24 cellular contexts compared by ENCODE assay signal in genomic region chr5:170390472-170390871, GRCh38. TPM values are rescaled to one million over a fixed set of nuclear protein-coding genes. Genes with fewer than 3 reads are reported as not detected.
"Had no signal": no experiment of that assay in that cellular context is flagged by ENCODE, and none has a peak within 500 bp of the region (broad histone marks: within the 10 kb centered on the region; RNA-seq: fewer than 3 reads in every experiment).

No MANE protein-coding gene starts in this region.

- H3K36me3 ChIP-seq: heart left ventricle, lower lobe of right lung, neutrophil had no signal

- H3K9me3 Mint-ChIP-seq: activated CD4-positive, alpha-beta T cell treated with anti-CD3 and anti-CD28 coated beads, Interleukin-2, amount 10 ng/mL, durations not matched to agents 7 days and 5 days; activated naive CD8-positive, alpha-beta T cell treated with anti-CD3 and anti-CD28 coated beads for 36 hours; activated T-cell treated with anti-CD3 and anti-CD28 coated beads, Interleukin-2, amount 50 U/mL, for 72 hours; brain; central memory CD8-positive, alpha-beta T cell; immature natural killer cell; naive thymus-derived CD4-positive, alpha-beta T cell; T-cell; type B pancreatic cell had no signal

- H3K4me3 Mint-ChIP-seq: activated CD4-positive, alpha-beta T cell treated with anti-CD3 and anti-CD28 coated beads, Interleukin-2, amount 10 ng/mL, durations not matched to agents 7 days and 5 days; activated naive CD8-positive, alpha-beta T cell treated with anti-CD3 and anti-CD28 coated beads for 36 hours; activated T-cell treated with anti-CD3 and anti-CD28 coated beads, Interleukin-2, amount 50 U/mL, for 72 hours; brain; central memory CD8-positive, alpha-beta T cell; immature natural killer cell; naive thymus-derived CD4-positive, alpha-beta T cell; T-cell; type B pancreatic cell had no signal

- ATAC-seq: activated T-cell treated with anti-CD3 and anti-CD28 coated beads, Interleukin-2, amount 50 U/mL, for 72 hours; heart left ventricle; lower lobe of right lung; naive thymus-derived CD4-positive, alpha-beta T cell; T-cell had no signal

- H3K27me3 ChIP-seq: neutrophil had no signal

- H3K27ac ChIP-seq: lower lobe of right lung, neutrophil had no signal

- H3K9me3 ChIP-seq: heart left ventricle, lower lobe of right lung, neutrophil had no signal

- H3K4me3 ChIP-seq: lower lobe of right lung, skin epidermis had no signal

- DNase-seq: activated CD4-positive, alpha-beta T cell treated with anti-CD3 and anti-CD28 coated beads, Interleukin-2, amount 10 ng/mL, durations not matched to agents 7 days and 5 days; activated CD8-positive, alpha-beta memory T cell treated with anti-CD3 and anti-CD28 coated beads, Interleukin-2, amount 50 U/mL, for 48 hours; activated naive CD8-positive, alpha-beta T cell treated with anti-CD3 and anti-CD28 coated beads for 36 hours; activated T-cell treated with anti-CD3 and anti-CD28 coated beads, Interleukin-2, amount 50 U/mL, for 72 hours; amygdala; effector memory CD4-positive, alpha-beta T cell; foreskin melanocyte; heart left ventricle; immature natural killer cell; lower lobe of right lung; naive thymus-derived CD4-positive, alpha-beta T cell; posterior cingulate gyrus; stimulated activated CD4-positive, alpha-beta T cell treated with anti-CD3 and anti-CD28 coated beads, Interleukin-15, amount 100 ng/mL, for 24 hours; stimulated activated CD4-positive, alpha-beta T cell treated with anti-CD3 and anti-CD28 coated beads, Interleukin-4, amount 100 ng/mL, for 24 hours; stimulated activated naive CD4-positive, alpha-beta T cell; substantia nigra; T-cell; T-helper 9 cell had no signal

- H3K27ac Mint-ChIP-seq: activated naive CD8-positive, alpha-beta T cell treated with anti-CD3 and anti-CD28 coated beads for 36 hours; activated T-cell treated with anti-CD3 and anti-CD28 coated beads, Interleukin-2, amount 50 U/mL, for 72 hours; immature natural killer cell; naive thymus-derived CD4-positive, alpha-beta T cell; T-cell had no signal

- H3K36me3 Mint-ChIP-seq: brain; immature natural killer cell; naive thymus-derived CD4-positive, alpha-beta T cell; T-cell; type B pancreatic cell had no signal

RNA-seq across cellular contexts. Expression of gene KCNMB1, which starts 1.3 kb away (rescaled TPM):
- total RNA-seq: activated CD4-positive, alpha-beta T cell treated with anti-CD3 and anti-CD28 coated beads, Interleukin-2, amount 10 ng/mL, durations not matched to agents 7 days and 5 days; activated naive CD8-positive, alpha-beta T cell treated with anti-CD3 and anti-CD28 coated beads for 36 hours; activated T-cell treated with anti-CD3 and anti-CD28 coated beads, Interleukin-2, amount 50 U/mL, for 72 hours; fibroblast of lung; T-cell had no signal
- polyA plus RNA-seq: fibroblast of lung; naive thymus-derived CD4-positive, alpha-beta T cell had no signal
